In the genomic region with DNA sequence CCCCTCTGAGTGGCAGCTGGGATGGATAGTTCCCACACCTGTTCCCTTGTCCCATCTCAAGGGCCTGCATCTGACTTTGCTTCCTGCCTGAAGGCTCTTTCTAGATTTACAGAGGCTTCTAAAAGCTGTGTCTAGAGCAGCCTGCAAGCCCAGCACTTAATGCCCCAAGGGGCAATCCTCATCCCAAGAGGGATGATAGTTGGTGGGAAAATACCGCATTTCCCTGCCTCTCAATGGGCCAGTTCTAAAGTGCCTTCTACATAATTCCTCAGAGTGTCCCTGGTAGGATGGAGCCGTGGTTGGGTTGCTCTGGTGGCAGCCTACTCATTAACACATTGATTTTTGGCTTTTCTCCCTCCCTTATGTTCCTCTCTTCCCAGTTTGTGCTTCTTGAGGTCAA, we compare ENCODE assay signal across 27 cellular contexts. TPM values are rescaled to one million over a fixed set of nuclear protein-coding genes. Genes with fewer than 3 reads are reported as not detected.
DNase-seq lines count a peak whose midpoint lies in the region; ATAC-seq, FAIRE-seq and TF ChIP-seq lines count a peak whose summit lies in the region.
"Had no signal": no experiment of that assay in that cellular context is flagged by ENCODE, and none has a peak within 500 bp of the region (broad histone marks: within the 10 kb centered on the region; RNA-seq: fewer than 3 reads in every experiment).

No MANE protein-coding gene starts in this region.

- H3K9me3 ChIP-seq in HUES48 (ENCODE audit: control insufficient read depth, insufficient read depth, low read length) (no peaks in the 10 kb centered on the region), astrocyte (ENCODE audit: insufficient read depth, low read depth, low read length) (no peaks in the 10 kb centered on the region), keratinocyte (ENCODE audit: control insufficient read depth, low read depth, low read length) (no peaks in the 10 kb centered on the region)
- H3K9me3 ChIP-seq: BLaER1 treated with 17β-estradiol and CSF1 and Interleukin-3, amounts not matched to agents 10 nM and 100 nM; right lobe of liver had no signal

- peaks cover 9% of the 10 kb centered on the region for H3K9me3 Mint-ChIP-seq in astrocyte (ENCODE audit: unreplicated experiment)
- no peaks in the 10 kb centered on the region for H3K9me3 Mint-ChIP-seq in activated CD4-positive, alpha-beta T cell treated with anti-CD3 and anti-CD28 coated beads, Interleukin-2, amount 10 ng/mL, durations not matched to agents 7 days and 5 days
- H3K9me3 Mint-ChIP-seq: activated naive CD4-positive, alpha-beta T cell treated with anti-CD3 and anti-CD28 coated beads, Interleukin-2, amount 50 U/mL, for 72 hours; activated T-helper 17 cell treated with anti-CD3 and anti-CD28 coated beads, Interleukin-2, amount 50 U/mL, for 72 hours; nephron progenitor cell had no signal

- H3K79me2 ChIP-seq in ACC112 (ENCODE audit: control insufficient read depth, insufficient read depth, low read length, unreplicated experiment) (no peaks in the 10 kb centered on the region), astrocyte (ENCODE audit: insufficient read depth, low read length) (no peaks in the 10 kb centered on the region), keratinocyte (ENCODE audit: control insufficient read depth, insufficient read depth, low read length) (no peaks in the 10 kb centered on the region)

- H3K4me1 ChIP-seq in ACC112 (ENCODE audit: control insufficient read depth, insufficient read depth, low read length, unreplicated experiment), result peaks cover 49% of the 10 kb centered on the region
- H3K4me1 ChIP-seq in HUES48 (ENCODE audit: control insufficient read depth, insufficient read depth, low read length), result peaks cover 7% of the 10 kb centered on the region; the same call in 1 of the 2 replicates
- H3K4me1 ChIP-seq in astrocyte (ENCODE audit: insufficient read depth, low read length), result peaks cover 39% of the 10 kb centered on the region
- H3K4me1 ChIP-seq in keratinocyte (ENCODE audit: control insufficient read depth, extremely low read depth, insufficient read depth, low read length), result peaks cover 48% of the 10 kb centered on the region
- H3K4me1 ChIP-seq: right lobe of liver had no signal

- H2AFZ ChIP-seq in ACC112 (ENCODE audit: low read length, unreplicated experiment) (no peak overlapping the region), astrocyte (ENCODE audit: low read depth, low read length) (no peak overlapping the region), keratinocyte (ENCODE audit: control insufficient read depth, low read length) (no peak overlapping the region)

- H3K9ac ChIP-seq in HUES48 (ENCODE audit: low read depth, low read length), result no peak overlapping the region
- peak overlapping the region; percentile 62 for H3K9ac ChIP-seq in astrocyte (ENCODE audit: low read length)
- H3K9ac ChIP-seq in keratinocyte (ENCODE audit: control insufficient read depth, extremely low read depth, insufficient read depth, low read length), result no peak overlapping the region
- H3K9ac ChIP-seq: BLaER1 treated with 17β-estradiol and CSF1 and Interleukin-3, amounts not matched to agents 10 nM and 100 nM; KMS-11 had no signal

- no peak for ATAC-seq in HG02610 (IDR thresholded peaks at IDR 0.05; ENCODE audit: unreplicated experiment)
- ATAC-seq: activated naive CD4-positive, alpha-beta T cell treated with anti-CD3 and anti-CD28 coated beads, Interleukin-2, amount 50 U/mL, for 72 hours; activated T-helper 17 cell treated with anti-CD3 and anti-CD28 coated beads, Interleukin-2, amount 50 U/mL, for 72 hours; left lobe of liver had no signal

- H3K27ac Mint-ChIP-seq in astrocyte (ENCODE audit: unreplicated experiment), result peak overlapping the region; percentile 64
- no peak overlapping the region for H3K27ac Mint-ChIP-seq in activated CD4-positive, alpha-beta T cell treated with anti-CD3 and anti-CD28 coated beads, Interleukin-2, amount 10 ng/mL, durations not matched to agents 7 days and 5 days
- H3K27ac Mint-ChIP-seq: activated naive CD4-positive, alpha-beta T cell treated with anti-CD3 and anti-CD28 coated beads, Interleukin-2, amount 50 U/mL, for 72 hours; activated T-helper 17 cell treated with anti-CD3 and anti-CD28 coated beads, Interleukin-2, amount 50 U/mL, for 72 hours; nephron progenitor cell had no signal

- POLR2A ChIA-PET in activated CD4-positive, alpha-beta T cell treated with anti-CD3 and anti-CD28 coated beads, Interleukin-2, amount 10 ng/mL, durations not matched to agents 7 days and 5 days (lab: Charles Lee), result no interaction called here

- H3K27me3 Mint-ChIP-seq in astrocyte (ENCODE audit: low read depth, unreplicated experiment), result no peaks in the 10 kb centered on the region
- H3K27me3 Mint-ChIP-seq in activated CD4-positive, alpha-beta T cell treated with anti-CD3 and anti-CD28 coated beads, Interleukin-2, amount 10 ng/mL, durations not matched to agents 7 days and 5 days, result peaks cover 40% of the 10 kb centered on the region

- DNase-seq in astrocyte (ENCODE audit: low read depth), result no peak
- DNase-seq in keratinocyte (ENCODE audit: low read depth, low spot score), result no peak
- DNase-seq in cerebellar cortex (ENCODE audit: low spot score), result no peak
- DNase-seq in NCI-H187 (lab: John Stamatoyannopoulos, UW), result no peak
- DNase-seq in activated CD4-positive, alpha-beta T cell treated with anti-CD3 and anti-CD28 coated beads, Interleukin-2, amount 10 ng/mL, durations not matched to agents 7 days and 5 days, result no peak
- DNase-seq: ACHN; activated CD4-positive, alpha-beta T cell treated with anti-CD3 and anti-CD28 coated beads for 48 hours; GF-D8; head of caudate nucleus; NCI-H187 treated with DMSO at 0.1 percent for 48 hours; NCI-H2227 treated with DMSO at 0.1 percent for 48 hours; nephron progenitor cell; posterior cingulate gyrus; right lobe of liver; SHP77 treated with DMSO at 0.1 percent for 48 hours had no signal

- H3K27me3 ChIP-seq in ACC112 (ENCODE audit: insufficient read depth, low read length) (no peaks in the 10 kb centered on the region), HUES48 (ENCODE audit: control insufficient read depth, insufficient read depth, low read length) (no peaks in the 10 kb centered on the region), astrocyte (ENCODE audit: insufficient read depth, low read length) (no peaks in the 10 kb centered on the region), keratinocyte (ENCODE audit: control insufficient read depth, extremely low read depth, insufficient read depth, low read length) (no peaks in the 10 kb centered on the region)
- H3K27me3 ChIP-seq: BLaER1 treated with 17β-estradiol and CSF1 and Interleukin-3, amounts not matched to agents 10 nM and 100 nM; right lobe of liver had no signal

- CTCF ChIA-PET in activated CD4-positive, alpha-beta T cell treated with anti-CD3 and anti-CD28 coated beads, Interleukin-2, amount 10 ng/mL, durations not matched to agents 7 days and 5 days (lab: Charles Lee), result interaction anchor here (0.6 kb wide), 1 partner anchor 45 kb away, joined by 3 read pairs; no protein-coding TSS in a partner anchor

- H4K20me1 ChIP-seq in astrocyte (ENCODE audit: insufficient read depth, low read length), result no peaks in the 10 kb centered on the region
- no peaks in the 10 kb centered on the region for H4K20me1 ChIP-seq in keratinocyte (ENCODE audit: control insufficient read depth, extremely low read depth, insufficient read depth, low read length)
- H4K20me1 ChIP-seq: BLaER1 treated with 17β-estradiol and CSF1 and Interleukin-3, amounts not matched to agents 10 nM and 100 nM had no signal

- H3K4me3 ChIP-seq in ACC112 (ENCODE audit: low read depth, low read length), result no peak overlapping the region
- no peak overlapping the region for H3K4me3 ChIP-seq in HUES48 (ENCODE audit: low read depth, low read length)
- no peak overlapping the region for H3K4me3 ChIP-seq in astrocyte (ENCODE audit: insufficient read depth, low read depth, low read length)
- H3K4me3 ChIP-seq in keratinocyte (ENCODE audit: control insufficient read depth in 2 of 3, extremely low read depth in 1 of 3, insufficient read depth in 2 of 3, low read depth in 1 of 3, low read length in 3 of 3), result no peak overlapping the region
- H3K4me3 ChIP-seq: BLaER1 treated with 17β-estradiol and CSF1 and Interleukin-3, amounts not matched to agents 10 nM and 100 nM; right lobe of liver had no signal

- TF ChIP-seq CTCF in astrocyte (IDR thresholded peaks at IDR 0.05; ENCODE audit: insufficient read depth, low read depth, low read length) (no peak), keratinocyte (optimal IDR thresholded peaks at IDR 0.05 in 1 of 3, IDR thresholded peaks at IDR 0.05 in 1 of 3, conservative IDR thresholded peaks at IDR 0.05 in 1 of 3; ENCODE audit: extremely low read depth in 1 of 3, insufficient read depth in 2 of 3, low read length in 3 of 3) (no peak)

- no peak overlapping the region for H3K4me3 Mint-ChIP-seq in astrocyte (ENCODE audit: unreplicated experiment)
- no peak overlapping the region for H3K4me3 Mint-ChIP-seq in activated CD4-positive, alpha-beta T cell treated with anti-CD3 and anti-CD28 coated beads, Interleukin-2, amount 10 ng/mL, durations not matched to agents 7 days and 5 days
- H3K4me3 Mint-ChIP-seq: activated T-helper 17 cell treated with anti-CD3 and anti-CD28 coated beads, Interleukin-2, amount 50 U/mL, for 72 hours; nephron progenitor cell had no signal

- peak overlapping the region; percentile 100 for H3K27ac ChIP-seq in ACC112 (ENCODE audit: low read depth, low read length)
- peak overlapping the region; percentile 81 for H3K27ac ChIP-seq in HUES48 (ENCODE audit: low read depth, low read length)
- H3K27ac ChIP-seq in astrocyte (ENCODE audit: low read depth, low read length), result peak overlapping the region; percentile 91
- peak overlapping the region; percentile 87 for H3K27ac ChIP-seq in keratinocyte (ENCODE audit: control insufficient read depth, insufficient read depth, low read length)
- H3K27ac ChIP-seq: BLaER1 treated with 17β-estradiol and CSF1 and Interleukin-3, amounts not matched to agents 10 nM and 100 nM; KMS-11; right lobe of liver had no signal

- H3K9me1 ChIP-seq in keratinocyte (ENCODE audit: control insufficient read depth, extremely low read depth, insufficient read depth, low read length), result no peaks in the 10 kb centered on the region

- peaks cover 38% of the 10 kb centered on the region for H3K4me1 Mint-ChIP-seq in astrocyte (ENCODE audit: low read depth, unreplicated experiment)
- no peaks in the 10 kb centered on the region for H3K4me1 Mint-ChIP-seq in activated CD4-positive, alpha-beta T cell treated with anti-CD3 and anti-CD28 coated beads, Interleukin-2, amount 10 ng/mL, durations not matched to agents 7 days and 5 days
- H3K4me1 Mint-ChIP-seq: activated T-helper 17 cell treated with anti-CD3 and anti-CD28 coated beads, Interleukin-2, amount 50 U/mL, for 72 hours had no signal

- no peak for FAIRE-seq in astrocyte (lab: Jason Lieb, UNC)
- no peak for FAIRE-seq in keratinocyte (lab: Jason Lieb, UNC)
- FAIRE-seq: colon, D721Med had no signal

- dilution Hi-C loops in keratinocyte (cut with MboI; ENCODE audit: extremely low pct_ligation_motif_present, low sequenced_read_pairs), result no loop called here

- no peaks in the 10 kb centered on the region for H3K36me3 Mint-ChIP-seq in astrocyte (ENCODE audit: low read depth, unreplicated experiment)
- no peaks in the 10 kb centered on the region for H3K36me3 Mint-ChIP-seq in activated CD4-positive, alpha-beta T cell treated with anti-CD3 and anti-CD28 coated beads, Interleukin-2, amount 10 ng/mL, durations not matched to agents 7 days and 5 days (ENCODE audit: low read depth)
- H3K36me3 Mint-ChIP-seq: activated naive CD4-positive, alpha-beta T cell treated with anti-CD3 and anti-CD28 coated beads, Interleukin-2, amount 50 U/mL, for 72 hours had no signal

- H3K36me3 ChIP-seq in ACC112 (ENCODE audit: insufficient read depth, low read length) (no peaks in the 10 kb centered on the region), HUES48 (ENCODE audit: control insufficient read depth, insufficient read depth, low read length) (no peaks in the 10 kb centered on the region), astrocyte (ENCODE audit: insufficient read depth, low read length) (no peaks in the 10 kb centered on the region), keratinocyte (ENCODE audit: control insufficient read depth in 2 of 2, extremely low read depth in 1 of 2, insufficient read depth in 2 of 2, low read length in 2 of 2) (no peaks in the 10 kb centered on the region)
- H3K36me3 ChIP-seq: BLaER1 treated with 17β-estradiol and CSF1 and Interleukin-3, amounts not matched to agents 10 nM and 100 nM; right lobe of liver had no signal

- H3K4me2 ChIP-seq in astrocyte (ENCODE audit: low read length), result peak overlapping the region; percentile 72
- H3K4me2 ChIP-seq in keratinocyte (ENCODE audit: control insufficient read depth, extremely low read depth, insufficient read depth, low read depth, low read length), result no peak overlapping the region
- H3K4me2 ChIP-seq: KMS-11 had no signal

RNA-seq across cellular contexts. Expression of a gene that starts 29.5 kb away (rescaled TPM):
- 0.50 and 0.86 TPM in 2 replicates for total RNA-seq in astrocyte
- 1,944 to 2,775 TPM (median 2,231 TPM) in 3 replicates for polyA plus RNA-seq in keratinocyte
- polyA plus RNA-seq in keratinocyte (2011; ENCODE audit: low read depth), result 294 TPM
- 671 and 924 TPM in 2 replicates for polyA plus RNA-seq in keratinocyte (2011; cell fraction: cytosol; rRNA removed)
- polyA plus RNA-seq in keratinocyte (2011; cell fraction: nucleus; rRNA removed), result 3,655 and 3,922 TPM in 2 replicates
- 345 and 1,929 TPM in 2 replicates for polyA plus RNA-seq in keratinocyte (2012; ENCODE audit: low replicate concordance)
- 1,838 to 2,830 TPM (median 2,688 TPM) in 3 replicates for polyA minus RNA-seq in keratinocyte
- 1,658 TPM for polyA minus RNA-seq in keratinocyte (2011; cell fraction: cytosol; rRNA and poly(A)+ RNA removed)
- 4,085 and 6,592 TPM in 2 replicates for polyA minus RNA-seq in keratinocyte (2011; cell fraction: nucleus; rRNA and poly(A)+ RNA removed)
- under 1 TPM; 0.20 to 0.54 TPM for total RNA-seq in activated CD4-positive, alpha-beta T cell treated with anti-CD3 and anti-CD28 coated beads, Interleukin-2, amount 10 ng/mL, durations not matched to agents 7 days and 5 days
- total RNA-seq: T-helper 1 cell treated with Interleukin-12 subunit alpha and Interleukin-12 subunit beta and Interleukin-4 antibody, amounts not matched to agents 30 ng/mL and 1 ng/mL, for 36 hours had no signal

RNA-seq across cellular contexts. Expression of a gene that starts 56.0 kb away (rescaled TPM):
- 0.70 and 0.75 TPM in 2 replicates for total RNA-seq in astrocyte
- 2.4 to 8.5 TPM (median 3.7 TPM) in 3 replicates for polyA plus RNA-seq in keratinocyte
- polyA plus RNA-seq in keratinocyte (2011; ENCODE audit: low read depth), result 3.0 TPM
- polyA plus RNA-seq in keratinocyte (2011; cell fraction: cytosol; rRNA removed), result 6.0 and 7.8 TPM in 2 replicates
- polyA plus RNA-seq in keratinocyte (2011; cell fraction: nucleus; rRNA removed), result 18.1 and 18.7 TPM in 2 replicates
- polyA plus RNA-seq in keratinocyte (2012; ENCODE audit: low replicate concordance), result 1.9 and 2.9 TPM in 2 replicates
- 2.3 to 5.6 TPM (median 3.3 TPM) in 3 replicates for polyA minus RNA-seq in keratinocyte
- polyA minus RNA-seq in keratinocyte (2011; cell fraction: cytosol; rRNA and poly(A)+ RNA removed), result 5.0 TPM
- polyA minus RNA-seq in keratinocyte (2011; cell fraction: nucleus; rRNA and poly(A)+ RNA removed), result 4.9 and 6.1 TPM in 2 replicates
- under 1 TPM in 1 of 2 experiments, not detected in 1; 0.25 TPM for total RNA-seq in activated CD4-positive, alpha-beta T cell treated with anti-CD3 and anti-CD28 coated beads, Interleukin-2, amount 10 ng/mL, durations not matched to agents 7 days and 5 days
- total RNA-seq: activated naive CD4-positive, alpha-beta T cell treated with anti-CD3 and anti-CD28 coated beads, Interleukin-2, amount 50 U/mL, for 72 hours; activated T-helper 17 cell treated with anti-CD3 and anti-CD28 coated beads, Interleukin-2, amount 50 U/mL, for 72 hours; OCI-LY7 had no signal
